2 cellular contexts compared by ENCODE assay signal in the genomic region with DNA sequence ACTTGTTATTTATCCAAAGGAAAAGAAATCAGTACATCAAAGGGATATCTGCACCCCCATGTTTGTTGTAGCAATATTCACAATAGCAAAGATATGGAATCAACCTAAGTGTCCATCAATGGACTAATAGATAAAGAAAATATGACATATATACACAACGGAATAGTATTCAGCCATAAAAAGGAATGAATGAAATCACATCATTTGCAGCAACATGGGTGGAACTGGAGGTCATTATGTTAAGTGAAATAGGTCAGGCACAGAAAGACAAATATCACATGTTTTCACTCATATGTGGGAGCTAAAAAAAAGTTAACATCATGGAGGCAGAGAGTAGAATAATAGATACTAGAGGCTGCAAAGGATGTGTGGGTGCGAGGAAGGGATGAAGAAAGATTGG.
TF ChIP-seq lines count a peak whose summit lies in the region.

No MANE protein-coding gene starts in this region.

TF ChIP-seq in HEK293, 187 proteins besides CTCF, POLR2A, EP300 and RAD21:
- TF ChIP-seq, protein P1, sequence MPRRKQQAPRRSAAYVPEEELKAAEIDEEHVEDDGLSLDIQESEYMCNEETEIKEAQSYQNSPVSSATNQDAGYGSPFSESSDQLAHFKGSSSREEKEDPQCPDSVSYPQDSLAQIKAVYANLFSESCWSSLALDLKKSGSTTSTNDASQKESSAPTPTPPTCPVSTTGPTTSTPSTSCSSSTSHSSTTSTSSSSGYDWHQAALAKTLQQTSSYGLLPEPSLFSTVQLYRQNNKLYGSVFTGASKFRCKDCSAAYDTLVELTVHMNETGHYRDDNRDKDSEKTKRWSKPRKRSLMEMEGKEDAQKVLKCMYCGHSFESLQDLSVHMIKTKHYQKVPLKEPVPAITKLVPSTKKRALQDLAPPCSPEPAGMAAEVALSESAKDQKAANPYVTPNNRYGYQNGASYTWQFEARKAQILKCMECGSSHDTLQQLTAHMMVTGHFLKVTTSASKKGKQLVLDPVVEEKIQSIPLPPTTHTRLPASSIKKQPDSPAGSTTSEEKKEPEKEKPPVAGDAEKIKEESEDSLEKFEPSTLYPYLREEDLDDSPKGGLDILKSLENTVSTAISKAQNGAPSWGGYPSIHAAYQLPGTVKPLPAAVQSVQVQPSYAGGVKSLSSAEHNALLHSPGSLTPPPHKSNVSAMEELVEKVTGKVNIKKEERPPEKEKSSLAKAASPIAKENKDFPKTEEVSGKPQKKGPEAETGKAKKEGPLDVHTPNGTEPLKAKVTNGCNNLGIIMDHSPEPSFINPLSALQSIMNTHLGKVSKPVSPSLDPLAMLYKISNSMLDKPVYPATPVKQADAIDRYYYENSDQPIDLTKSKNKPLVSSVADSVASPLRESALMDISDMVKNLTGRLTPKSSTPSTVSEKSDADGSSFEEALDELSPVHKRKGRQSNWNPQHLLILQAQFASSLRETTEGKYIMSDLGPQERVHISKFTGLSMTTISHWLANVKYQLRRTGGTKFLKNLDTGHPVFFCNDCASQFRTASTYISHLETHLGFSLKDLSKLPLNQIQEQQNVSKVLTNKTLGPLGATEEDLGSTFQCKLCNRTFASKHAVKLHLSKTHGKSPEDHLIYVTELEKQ (tag by site-specific recombination; IDR thresholded peaks at IDR 0.05; ENCODE audit: borderline replicate concordance), result no peak
- TF ChIP-seq, protein P2, sequence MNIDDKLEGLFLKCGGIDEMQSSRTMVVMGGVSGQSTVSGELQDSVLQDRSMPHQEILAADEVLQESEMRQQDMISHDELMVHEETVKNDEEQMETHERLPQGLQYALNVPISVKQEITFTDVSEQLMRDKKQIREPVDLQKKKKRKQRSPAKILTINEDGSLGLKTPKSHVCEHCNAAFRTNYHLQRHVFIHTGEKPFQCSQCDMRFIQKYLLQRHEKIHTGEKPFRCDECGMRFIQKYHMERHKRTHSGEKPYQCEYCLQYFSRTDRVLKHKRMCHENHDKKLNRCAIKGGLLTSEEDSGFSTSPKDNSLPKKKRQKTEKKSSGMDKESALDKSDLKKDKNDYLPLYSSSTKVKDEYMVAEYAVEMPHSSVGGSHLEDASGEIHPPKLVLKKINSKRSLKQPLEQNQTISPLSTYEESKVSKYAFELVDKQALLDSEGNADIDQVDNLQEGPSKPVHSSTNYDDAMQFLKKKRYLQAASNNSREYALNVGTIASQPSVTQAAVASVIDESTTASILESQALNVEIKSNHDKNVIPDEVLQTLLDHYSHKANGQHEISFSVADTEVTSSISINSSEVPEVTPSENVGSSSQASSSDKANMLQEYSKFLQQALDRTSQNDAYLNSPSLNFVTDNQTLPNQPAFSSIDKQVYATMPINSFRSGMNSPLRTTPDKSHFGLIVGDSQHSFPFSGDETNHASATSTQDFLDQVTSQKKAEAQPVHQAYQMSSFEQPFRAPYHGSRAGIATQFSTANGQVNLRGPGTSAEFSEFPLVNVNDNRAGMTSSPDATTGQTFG (tag by site-specific recombination; IDR thresholded peaks at IDR 0.05; ENCODE audit: borderline replicate concordance), result no peak
- TF ChIP-seq, protein P3, sequence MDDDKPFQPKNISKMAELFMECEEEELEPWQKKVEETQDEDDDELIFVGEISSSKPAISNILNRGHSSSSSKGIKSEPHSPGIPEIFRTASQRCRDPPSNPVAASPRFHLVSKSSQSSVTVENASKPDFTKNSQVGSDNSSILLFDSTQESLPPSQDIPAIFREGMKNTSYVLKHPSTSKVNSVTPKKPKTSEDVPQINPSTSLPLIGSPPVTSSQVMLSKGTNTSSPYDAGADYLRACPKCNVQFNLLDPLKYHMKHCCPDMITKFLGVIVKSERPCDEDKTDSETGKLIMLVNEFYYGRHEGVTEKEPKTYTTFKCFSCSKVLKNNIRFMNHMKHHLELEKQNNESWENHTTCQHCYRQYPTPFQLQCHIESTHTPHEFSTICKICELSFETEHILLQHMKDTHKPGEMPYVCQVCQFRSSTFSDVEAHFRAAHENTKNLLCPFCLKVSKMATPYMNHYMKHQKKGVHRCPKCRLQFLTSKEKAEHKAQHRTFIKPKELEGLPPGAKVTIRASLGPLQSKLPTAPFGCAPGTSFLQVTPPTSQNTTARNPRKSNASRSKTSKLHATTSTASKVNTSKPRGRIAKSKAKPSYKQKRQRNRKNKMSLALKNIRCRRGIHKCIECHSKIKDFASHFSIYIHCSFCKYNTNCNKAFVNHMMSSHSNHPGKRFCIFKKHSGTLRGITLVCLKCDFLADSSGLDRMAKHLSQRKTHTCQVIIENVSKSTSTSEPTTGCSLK (tag by site-specific recombination; IDR thresholded peaks at IDR 0.05), result no peak
- TF ChIP-seq ZNF2 (tag by site-specific recombination; IDR thresholded peaks at IDR 0.05) (no peak), ZBTB20 (tag by site-specific recombination; IDR thresholded peaks at IDR 0.05) (no peak), ZNF423 (tag by site-specific recombination; IDR thresholded peaks at IDR 0.05) (no peak), ZNF549 (tag by site-specific recombination; IDR thresholded peaks at IDR 0.05) (no peak), ZNF146 (tag by site-specific recombination; IDR thresholded peaks at IDR 0.05) (peak; percentile 82), ZNF580 (tag by site-specific recombination; IDR thresholded peaks at IDR 0.05) (0 out of 2 replicates have a peak, but pooled peaks have one; percentile 56), ZNF24 (tag by site-specific recombination; IDR thresholded peaks at IDR 0.05) (peak; percentile 75; the same call in 1 of the 2 replicates), ZNF140 (tag by site-specific recombination; IDR thresholded peaks at IDR 0.05) (no peak)

TF ChIP-seq in K562, 482 proteins besides CTCF, POLR2A, EP300 and RAD21 (continued from another document):
- TF ChIP-seq TAF1 (IDR thresholded peaks at IDR 0.05; ENCODE audit: control insufficient read depth, extremely low read depth, insufficient read depth, low read length, severe bottlenecking), result no peak
TF ChIP-seq in K562: peak in this region for 3.
